ENCODE assay signal across 1 cellular context in the genomic region with DNA sequence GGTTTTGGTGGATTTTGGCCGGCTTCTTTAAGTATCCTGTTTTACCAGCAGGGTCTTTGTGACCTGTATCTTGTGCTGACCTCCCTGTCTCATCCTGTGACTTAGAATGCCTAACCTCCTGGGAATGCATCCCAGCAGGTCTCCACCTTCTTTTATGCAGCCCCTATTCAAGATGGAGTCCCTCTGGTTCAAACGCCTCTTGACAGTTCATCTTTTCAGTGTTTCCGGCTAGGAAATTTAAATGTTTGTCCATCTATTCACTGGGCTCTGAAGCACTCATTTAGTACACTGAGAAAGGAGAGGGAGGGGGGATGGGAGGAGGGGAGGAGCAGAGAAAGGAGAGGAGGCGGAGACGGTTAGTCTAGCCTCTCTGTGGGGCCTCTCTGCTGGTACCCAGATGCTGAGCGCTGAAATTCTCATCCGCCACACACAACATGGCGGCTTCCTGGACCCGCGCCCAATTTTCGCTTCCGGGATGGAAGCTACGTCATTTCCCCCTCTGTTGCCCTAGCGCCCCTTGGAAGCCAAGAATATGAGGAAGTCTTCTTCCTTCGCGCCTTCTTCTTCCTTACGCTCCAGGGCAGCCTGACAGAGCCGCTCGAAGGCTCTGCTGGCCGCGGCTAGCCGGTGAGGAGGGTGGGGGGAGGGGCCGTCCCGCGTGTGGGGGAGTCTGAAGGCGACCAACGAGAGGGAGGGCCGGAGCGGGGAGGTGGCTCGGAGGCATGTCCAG.
TF ChIP-seq lines count a peak whose summit lies in the region.

No MANE protein-coding gene starts in this region.

TF ChIP-seq in GM23338, 12 proteins besides CTCF, POLR2A, EP300 and RAD21 (continued from another document):
- TF ChIP-seq, protein P1, sequence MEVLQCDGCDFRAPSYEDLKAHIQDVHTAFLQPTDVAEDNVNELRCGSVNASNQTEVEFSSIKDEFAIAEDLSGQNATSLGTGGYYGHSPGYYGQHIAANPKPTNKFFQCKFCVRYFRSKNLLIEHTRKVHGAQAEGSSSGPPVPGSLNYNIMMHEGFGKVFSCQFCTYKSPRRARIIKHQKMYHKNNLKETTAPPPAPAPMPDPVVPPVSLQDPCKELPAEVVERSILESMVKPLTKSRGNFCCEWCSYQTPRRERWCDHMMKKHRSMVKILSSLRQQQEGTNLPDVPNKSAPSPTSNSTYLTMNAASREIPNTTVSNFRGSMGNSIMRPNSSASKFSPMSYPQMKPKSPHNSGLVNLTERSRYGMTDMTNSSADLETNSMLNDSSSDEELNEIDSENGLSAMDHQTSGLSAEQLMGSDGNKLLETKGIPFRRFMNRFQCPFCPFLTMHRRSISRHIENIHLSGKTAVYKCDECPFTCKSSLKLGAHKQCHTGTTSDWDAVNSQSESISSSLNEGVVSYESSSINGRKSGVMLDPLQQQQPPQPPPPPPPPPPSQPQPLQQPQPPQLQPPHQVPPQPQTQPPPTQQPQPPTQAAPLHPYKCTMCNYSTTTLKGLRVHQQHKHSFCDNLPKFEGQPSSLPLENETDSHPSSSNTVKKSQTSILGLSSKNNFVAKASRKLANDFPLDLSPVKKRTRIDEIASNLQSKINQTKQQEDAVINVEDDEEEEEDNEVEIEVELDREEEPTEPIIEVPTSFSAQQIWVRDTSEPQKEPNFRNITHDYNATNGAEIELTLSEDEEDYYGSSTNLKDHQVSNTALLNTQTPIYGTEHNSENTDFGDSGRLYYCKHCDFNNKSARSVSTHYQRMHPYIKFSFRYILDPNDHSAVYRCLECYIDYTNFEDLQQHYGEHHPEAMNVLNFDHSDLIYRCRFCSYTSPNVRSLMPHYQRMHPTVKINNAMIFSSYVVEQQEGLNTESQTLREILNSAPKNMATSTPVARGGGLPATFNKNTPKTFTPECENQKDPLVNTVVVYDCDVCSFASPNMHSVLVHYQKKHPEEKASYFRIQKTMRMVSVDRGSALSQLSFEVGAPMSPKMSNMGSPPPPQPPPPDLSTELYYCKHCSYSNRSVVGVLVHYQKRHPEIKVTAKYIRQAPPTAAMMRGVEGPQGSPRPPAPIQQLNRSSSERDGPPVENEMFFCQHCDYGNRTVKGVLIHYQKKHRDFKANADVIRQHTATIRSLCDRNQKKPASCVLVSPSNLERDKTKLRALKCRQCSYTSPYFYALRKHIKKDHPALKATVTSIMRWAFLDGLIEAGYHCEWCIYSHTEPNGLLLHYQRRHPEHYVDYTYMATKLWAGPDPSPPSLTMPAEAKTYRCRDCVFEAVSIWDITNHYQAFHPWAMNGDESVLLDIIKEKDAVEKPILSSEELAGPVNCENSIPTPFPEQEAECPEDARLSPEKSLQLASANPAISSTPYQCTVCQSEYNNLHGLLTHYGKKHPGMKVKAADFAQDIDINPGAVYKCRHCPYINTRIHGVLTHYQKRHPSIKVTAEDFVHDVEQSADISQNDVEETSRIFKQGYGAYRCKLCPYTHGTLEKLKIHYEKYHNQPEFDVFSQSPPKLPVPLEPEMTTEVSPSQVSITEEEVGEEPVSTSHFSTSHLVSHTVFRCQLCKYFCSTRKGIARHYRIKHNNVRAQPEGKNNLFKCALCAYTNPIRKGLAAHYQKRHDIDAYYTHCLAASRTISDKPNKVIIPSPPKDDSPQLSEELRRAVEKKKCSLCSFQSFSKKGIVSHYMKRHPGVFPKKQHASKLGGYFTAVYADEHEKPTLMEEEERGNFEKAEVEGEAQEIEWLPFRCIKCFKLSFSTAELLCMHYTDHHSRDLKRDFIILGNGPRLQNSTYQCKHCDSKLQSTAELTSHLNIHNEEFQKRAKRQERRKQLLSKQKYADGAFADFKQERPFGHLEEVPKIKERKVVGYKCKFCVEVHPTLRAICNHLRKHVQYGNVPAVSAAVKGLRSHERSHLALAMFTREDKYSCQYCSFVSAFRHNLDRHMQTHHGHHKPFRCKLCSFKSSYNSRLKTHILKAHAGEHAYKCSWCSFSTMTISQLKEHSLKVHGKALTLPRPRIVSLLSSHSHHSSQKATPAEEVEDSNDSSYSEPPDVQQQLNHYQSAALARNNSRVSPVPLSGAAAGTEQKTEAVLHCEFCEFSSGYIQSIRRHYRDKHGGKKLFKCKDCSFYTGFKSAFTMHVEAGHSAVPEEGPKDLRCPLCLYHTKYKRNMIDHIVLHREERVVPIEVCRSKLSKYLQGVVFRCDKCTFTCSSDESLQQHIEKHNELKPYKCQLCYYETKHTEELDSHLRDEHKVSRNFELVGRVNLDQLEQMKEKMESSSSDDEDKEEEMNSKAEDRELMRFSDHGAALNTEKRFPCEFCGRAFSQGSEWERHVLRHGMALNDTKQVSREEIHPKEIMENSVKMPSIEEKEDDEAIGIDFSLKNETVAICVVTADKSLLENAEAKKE (CRISPR knock-in tag; IDR thresholded peaks at IDR 0.05) = 0 out of 2 replicates have a peak, but pooled peaks have one; percentile 21
- TF ChIP-seq, protein P2, sequence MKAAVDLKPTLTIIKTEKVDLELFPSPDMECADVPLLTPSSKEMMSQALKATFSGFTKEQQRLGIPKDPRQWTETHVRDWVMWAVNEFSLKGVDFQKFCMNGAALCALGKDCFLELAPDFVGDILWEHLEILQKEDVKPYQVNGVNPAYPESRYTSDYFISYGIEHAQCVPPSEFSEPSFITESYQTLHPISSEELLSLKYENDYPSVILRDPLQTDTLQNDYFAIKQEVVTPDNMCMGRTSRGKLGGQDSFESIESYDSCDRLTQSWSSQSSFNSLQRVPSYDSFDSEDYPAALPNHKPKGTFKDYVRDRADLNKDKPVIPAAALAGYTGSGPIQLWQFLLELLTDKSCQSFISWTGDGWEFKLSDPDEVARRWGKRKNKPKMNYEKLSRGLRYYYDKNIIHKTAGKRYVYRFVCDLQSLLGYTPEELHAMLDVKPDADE (IDR thresholded peaks at IDR 0.05) = peak; percentile 89
- TF ChIP-seq STAT1 (IDR thresholded peaks at IDR 0.05; ENCODE audit: unreplicated experiment) (no peak), EZH2phosphoT487 (IDR thresholded peaks at IDR 0.05; ENCODE audit: unreplicated experiment) (no peak), POLR2AphosphoS5 (IDR thresholded peaks at IDR 0.05; ENCODE audit: low read depth) (peak; percentile 76)
TF ChIP-seq in GM23338: peak in this region for 4.
